ENCODE assay signal across 8 cellular contexts in genomic region chr4:26238782-26239647, GRCh38.
DNase-seq lines count a peak whose midpoint lies in the region; ATAC-seq and TF ChIP-seq lines count a peak whose summit lies in the region.

No MANE protein-coding gene starts in this region.

- no peaks in the 10 kb centered on the region for H3K4me1 ChIP-seq in neutrophil (ENCODE audit: control insufficient read depth in 1 of 2, insufficient read depth in 1 of 2, low read depth in 1 of 2, low read length in 1 of 2)

- no peak overlapping the region for H3K4me3 ChIP-seq in neutrophil (ENCODE audit: low read depth in 1 of 2, low read length in 1 of 2)

- peak overlapping the region; percentile 30 for H3K27ac ChIP-seq in neutrophil

- ATAC-seq in HG03439 (IDR thresholded peaks at IDR 0.05; ENCODE audit: unreplicated experiment) (no peak), HG03025 (IDR thresholded peaks at IDR 0.05; ENCODE audit: low FRiP score, unreplicated experiment) (no peak), HG02840 (IDR thresholded peaks at IDR 0.05; ENCODE audit: low FRiP score, unreplicated experiment) (no peak)

- DNase-seq in DMS79 treated with DMSO at 0.1 percent for 48 hours (lab: John Stamatoyannopoulos, UW) (peak; percentile 41), NCI-H345 (lab: John Stamatoyannopoulos, UW) (peak; percentile 86), epidermal melanocyte (ENCODE audit: insufficient read length, low spot score) (peak; percentile 32)
- no peak for DNase-seq in activated CD4-positive, alpha-beta T cell treated with anti-CD3 and anti-CD28 coated beads, Interleukin-2, amount 50 U/mL, for 4 hours

- TF ChIP-seq CTCF in neutrophil (IDR thresholded peaks at IDR 0.05), result no peak

- no peaks in the 10 kb centered on the region for H3K9me3 ChIP-seq in neutrophil

- no peaks in the 10 kb centered on the region for H3K27me3 ChIP-seq in neutrophil

- H3K36me3 ChIP-seq in neutrophil, result peaks cover 3% of the 10 kb centered on the region

Comparison
In these comparisons a context has a peak if more than half of its experiments do, and no peak if none do; other contexts are left out.
1. DNase-seq: peak in DMS79 treated with DMSO at 0.1 percent for 48 hours (single experiment), NCI-H345 (single experiment) and epidermal melanocyte (single experiment); none in activated CD4-positive, alpha-beta T cell treated with anti-CD3 and anti-CD28 coated beads, Interleukin-2, amount 50 U/mL, for 4 hours (0 of 2).